ENCODE assay signal across 27 cellular contexts in genomic region chr16:58371841-58372240, GRCh38. TPM values are rescaled to one million over a fixed set of nuclear protein-coding genes. Genes with fewer than 3 reads are reported as not detected.
DNase-seq lines count a peak whose midpoint lies in the region; ATAC-seq, FAIRE-seq and TF ChIP-seq lines count a peak whose summit lies in the region.
"Had no signal": no experiment of that assay in that cellular context is flagged by ENCODE, and none has a peak within 500 bp of the region (broad histone marks: within the 10 kb centered on the region; RNA-seq: fewer than 3 reads in every experiment).

No MANE protein-coding gene starts in this region.

- H4K20me1 ChIP-seq in DOHH2 (ENCODE audit: control insufficient read depth, insufficient read depth, low read depth, low read length) (no peaks in the 10 kb centered on the region), Karpas-422 (ENCODE audit: insufficient read depth, low read depth, low read length) (no peaks in the 10 kb centered on the region), K562 (replicated peaks; ENCODE audit: control insufficient read depth, insufficient read depth, low read length) (no peaks in the 10 kb centered on the region)
- H4K20me1 ChIP-seq: BLaER1 had no signal

- H3K36me3 ChIP-seq in DOHH2 (ENCODE audit: control insufficient read depth, low read length), result no peaks in the 10 kb centered on the region
- no peaks in the 10 kb centered on the region for H3K36me3 ChIP-seq in HEK293 (ENCODE audit: control insufficient read depth in 2 of 2, insufficient read depth in 1 of 2, low read length in 2 of 2)
- H3K36me3 ChIP-seq in Karpas-422 (ENCODE audit: insufficient read depth, low read length), result no peaks in the 10 kb centered on the region
- H3K36me3 ChIP-seq in K562 (ENCODE audit: control insufficient read depth, insufficient read depth, low read length), result no peaks in the 10 kb centered on the region
- H3K36me3 ChIP-seq: BE2C, BLaER1 had no signal

- WGBS in K562 (ENCODE audit: insufficient coverage, low coverage, missing lambda C conversion rate), result 0% methylated on average over 2 of the region's 2 CpGs

- H3K79me2 ChIP-seq in DOHH2 (ENCODE audit: control insufficient read depth, low read length), result no peaks in the 10 kb centered on the region
- no peaks in the 10 kb centered on the region for H3K79me2 ChIP-seq in Karpas-422 (ENCODE audit: low read length)
- H3K79me2 ChIP-seq in K562 (ENCODE audit: control insufficient read depth, insufficient read depth, low read length), result no peaks in the 10 kb centered on the region

- TF ChIP-seq RAD21 in K562 (CRISPR knock-in tag; conservative IDR thresholded peaks at IDR 0.05 in 1 of 2, IDR thresholded peaks at IDR 0.05 in 1 of 2), result no peak

- ATAC-seq in K562 (no peak), left ventricle myocardium superior (no peak)

- peaks cover 13% of the 10 kb centered on the region for H3K4me1 ChIP-seq in DOHH2 (ENCODE audit: control insufficient read depth, low read length)
- H3K4me1 ChIP-seq in HEK293 (ENCODE audit: control insufficient read depth, insufficient read depth, low read length), result no peaks in the 10 kb centered on the region
- peaks cover 16% of the 10 kb centered on the region for H3K4me1 ChIP-seq in Karpas-422 (ENCODE audit: low read length)
- no peaks in the 10 kb centered on the region for H3K4me1 ChIP-seq in K562 (replicated peaks in 1 of 2; ENCODE audit: control insufficient read depth in 2 of 2, insufficient read depth in 2 of 2, low read length in 2 of 2)
- H3K4me1 ChIP-seq: BE2C had no signal

- H3K27me3 ChIP-seq in DOHH2 (ENCODE audit: control insufficient read depth, low read length) (peaks cover 17% of the 10 kb centered on the region), Karpas-422 (ENCODE audit: low read length) (0 out of 2 replicates have a peak, but pooled peaks cover 4% of the 10 kb centered on the region), K562 (ENCODE audit: control insufficient read depth in 2 of 2, insufficient read depth in 2 of 2, low read length in 2 of 2) (peaks cover 8% of the 10 kb centered on the region in 2 experiments; a peak in 3 of 5 replicates)
- H3K27me3 ChIP-seq: BE2C, BLaER1 had no signal

- TF ChIP-seq CTCF in DOHH2 (IDR thresholded peaks at IDR 0.05; ENCODE audit: low read depth, low read length, poor library complexity, severe bottlenecking), result no peak
- no peak for TF ChIP-seq CTCF in HEK293 (tag by site-specific recombination; IDR thresholded peaks at IDR 0.05)
- no peak for TF ChIP-seq CTCF in K562 (IDR thresholded peaks at IDR 0.05 in 2 of 3, conservative IDR thresholded peaks at IDR 0.05 in 1 of 3; ENCODE audit: insufficient read depth in 2 of 3, low read depth in 1 of 3, low read length in 3 of 3)

- no peak for TF ChIP-seq EP300 in K562 (IDR thresholded peaks at IDR 0.05; ENCODE audit: low read length)

- H3K9me1 ChIP-seq in K562 (ENCODE audit: control insufficient read depth, insufficient read depth, low read length), result no peaks in the 10 kb centered on the region

- no peak for TF ChIP-seq POLR2A in K562 (conservative IDR thresholded peaks at IDR 0.05)

- no peaks in the 10 kb centered on the region for H3F3A ChIP-seq in DOHH2 (ENCODE audit: control insufficient read depth, insufficient read depth)

- no TSS peak for BruUV-seq in K562 (replicated peaks; lab: Mats Ljungman, UMichigan)

- peak overlapping the region; percentile 31 for H3K4me2 ChIP-seq in DOHH2 (ENCODE audit: low read length)
- H3K4me2 ChIP-seq in Karpas-422 (ENCODE audit: low read depth, low read length, poor library complexity, severe bottlenecking), result peak overlapping the region; percentile 70
- no peak overlapping the region for H3K4me2 ChIP-seq in K562 (ENCODE audit: insufficient read depth, low read length)
- H3K4me2 ChIP-seq: BLaER1 had no signal

- DNase-seq in Karpas-422, result no peak
- no peak for DNase-seq in K562 (ENCODE audit: extremely low read depth in 1 of 4, low spot score in 3 of 4)
- DNase-seq in left ventricle myocardium superior, result no peak
- no peak for DNase-seq in SW480 (ENCODE audit: low spot score)
- no peak for DNase-seq in NCI-H748 treated with DMSO at 0.1 percent for 48 hours (lab: John Stamatoyannopoulos, UW)
- DNase-seq in NCI-H2081 (lab: John Stamatoyannopoulos, UW), result no peak
- DNase-seq: 8988T; ACHN; BE2C; C1 segment of cervical spinal cord; CD4-positive, alpha-beta memory T cell; CD4-positive, CD25-positive, alpha-beta regulatory T cell; CD8-positive, alpha-beta memory T cell; COR-L47; DMS 273 treated with DMSO at 0.1 percent for 48 hours; DMS153; DMS53; DMS79; DND-41; GF-D8 had no signal

- H3K4me3 ChIP-seq in DOHH2 (ENCODE audit: low read length) (peak overlapping the region; percentile 8; the same call in 1 of the 2 replicates), HEK293 (ENCODE audit: low read depth, low read length) (no peak overlapping the region), Karpas-422 (ENCODE audit: low read length) (peak overlapping the region; percentile 40; the same call in 1 of the 2 replicates), K562 (no peak overlapping the region)
- H3K4me3 ChIP-seq: BLaER1 had no signal

- H3K27ac ChIP-seq in DOHH2 (ENCODE audit: low read depth, low read length) (no peak overlapping the region), HEK293 (ENCODE audit: extremely low read depth, low read depth, low read length) (no peak overlapping the region), Karpas-422 (ENCODE audit: low read length) (no peak overlapping the region), K562 (ENCODE audit: extremely low read depth, low read depth, low read length) (no peak overlapping the region)
- H3K27ac ChIP-seq: BLaER1 had no signal

- in situ Hi-C loops in K562 (cut with MboI), result no loop called here

- H3K9me2 ChIP-seq in DOHH2 (replicated peaks; ENCODE audit: control insufficient read depth, low read length), result no peaks in the 10 kb centered on the region
- no peaks in the 10 kb centered on the region for H3K9me2 ChIP-seq in Karpas-422 (replicated peaks; ENCODE audit: insufficient read depth, low read length)

- no peak for FAIRE-seq in K562 (lab: Jason Lieb, UNC)
- FAIRE-seq: A204.1, G401.6, GM12891, GM19239 had no signal

- H2AFZ ChIP-seq in Karpas-422 (ENCODE audit: low read length) (peak overlapping the region; percentile 70; the same call in 1 of the 2 replicates), K562 (ENCODE audit: low read depth, low read length) (no peak overlapping the region)

- POLR2A ChIA-PET in HEK293 (lab: Yijun Ruan, JAX) (no interaction called here), K562 (lab: Yijun Ruan, JAX) (no interaction called here)

- intact Hi-C loops in K562 (cut with micrococcal nuclease) (no loop called here), left ventricle myocardium superior (cut with micrococcal nuclease) (loop anchor here (2.0 kb wide), 1 partner anchor 67 kb away; no protein-coding TSS in a partner anchor)

- H3K9me3 ChIP-seq in DOHH2 (ENCODE audit: control insufficient read depth, insufficient read depth, low read length) (no peaks in the 10 kb centered on the region), HEK293 (ENCODE audit: control insufficient read depth, insufficient read depth, low read depth, low read length) (no peaks in the 10 kb centered on the region; the same call in 1 of the 2 replicates), Karpas-422 (ENCODE audit: low read length) (no peaks in the 10 kb centered on the region), K562 (replicated peaks; ENCODE audit: control insufficient read depth, insufficient read depth, low read depth, low read length) (no peaks in the 10 kb centered on the region)
- H3K9me3 ChIP-seq: BE2C had no signal

- CTCF ChIA-PET in HEK293 (lab: Yijun Ruan, JAX) (no interaction called here), K562 (lab: Yijun Ruan, JAX; ENCODE audit: low intra/inter-chr PET ratio) (no interaction called here)

- H3K9ac ChIP-seq in Karpas-422 (ENCODE audit: low read length), result peak overlapping the region; percentile 30; the same call in 1 of the 2 replicates
- no peak overlapping the region for H3K9ac ChIP-seq in K562 (ENCODE audit: insufficient read depth in 1 of 2, low read depth in 2 of 2, low read length in 2 of 2)
- H3K9ac ChIP-seq: BLaER1 had no signal

TF ChIP-seq in HEK293, 187 proteins besides CTCF, POLR2A, EP300 and RAD21 (continues in another document):
- peak; percentile 97 for TF ChIP-seq ZNF529 (tag by site-specific recombination; IDR thresholded peaks at IDR 0.05; ENCODE audit: insufficient replicate concordance)

TF ChIP-seq in K562, 482 proteins besides CTCF, POLR2A, EP300 and RAD21 (continues in another document):
- TF ChIP-seq IRF9 (tag; IDR thresholded peaks at IDR 0.05) (0 out of 2 replicates have a peak, but pooled peaks have one; percentile 24), CEBPG (CRISPR knock-in tag; IDR thresholded peaks at IDR 0.05) (no peak), CEBPG (tag; conservative IDR thresholded peaks at IDR 0.05 in 1 of 2, IDR thresholded peaks at IDR 0.05 in 1 of 2) (peak; percentile 70 to 81)

RNA-seq across cellular contexts. Expression of gene GINS3, which starts 20.4 kb away (rescaled TPM):
- total RNA-seq in Karpas-422 (2014; rRNA removed; shearing (Covaris generic); ENCODE audit: low replicate concordance), result 17.7 and 24.2 TPM in 2 replicates
- total RNA-seq in K562 (2011; cell fraction: chromatin; rRNA removed; ENCODE audit: low replicate concordance), result 14.3 and 15.6 TPM in 2 replicates
- total RNA-seq in K562 (2011; cell fraction: nucleolus; rRNA removed), result 9.3 and 11.7 TPM in 2 replicates
- total RNA-seq in K562 (2011; cell fraction: nucleoplasm; rRNA removed), result 13.7 and 18.9 TPM in 2 replicates
- total RNA-seq in K562 (2014; rRNA removed) (18.1 and 18.3 TPM in 2 replicates), K562 (2014; rRNA removed; fragmentation: Illumina TruSeq; extraction: Trizol) (24.9 and 25.7 TPM in 2 replicates), K562 (2015; rRNA removed; fragmentation: Illumina TruSeq; extraction: Trizol) (26.7 and 27.0 TPM in 2 replicates), K562 (2021) (17.8 and 22.5 TPM in 2 replicates), left ventricle myocardium superior (6.5 TPM)
- polyA plus RNA-seq in K562 (2011; rRNA removed) (18.6 and 24.6 TPM in 2 replicates), K562 (2014; fragmentation: Illumina TruSeq; extraction: Trizol) (27.7 and 31.9 TPM in 2 replicates), K562 (2014; fragmentation: Nextera tagmentation; extraction: Ambion mirVana) (10 to 100 TPM; 25.4 to 28.1 TPM), K562 (2014; rRNA removed) (17.8 and 20.6 TPM in 2 replicates)
- 14.0 and 17.9 TPM in 2 replicates for polyA plus RNA-seq in K562 (2011; cell fraction: cytosol; rRNA removed)
- polyA plus RNA-seq in K562 (2011; cell fraction: nucleus; rRNA removed), result 13.6 and 15.6 TPM in 2 replicates
- polyA plus RNA-seq in K562 (2012), result 15.0 and 17.9 TPM in 2 replicates
- polyA minus RNA-seq in K562 (2011; rRNA and poly(A)+ RNA removed), result 14.8 and 17.0 TPM in 2 replicates
- polyA minus RNA-seq in K562 (2011; cell fraction: cytosol; rRNA and poly(A)+ RNA removed), result 6.7 and 9.9 TPM in 2 replicates
- 6.3 and 6.7 TPM in 2 replicates for polyA minus RNA-seq in K562 (2011; cell fraction: nucleus; rRNA and poly(A)+ RNA removed)

Comparison
In these comparisons a context has a peak if more than half of its experiments do, and no peak if none do; other contexts are left out.
1. H3K4me3 ChIP-seq: peak in DOHH2 (single experiment) and Karpas-422 (single experiment); none in HEK293 (single experiment) and K562 (single experiment).